19 cellular contexts compared by ENCODE assay signal in genomic region chr1:208161005-208161404, GRCh38.
DNase-seq lines count a peak whose midpoint lies in the region; ATAC-seq, FAIRE-seq and TF ChIP-seq lines count a peak whose summit lies in the region.
"Had no signal": no experiment of that assay in that cellular context is flagged by ENCODE, and none has a peak within 500 bp of the region (broad histone marks: within the 10 kb centered on the region; RNA-seq: fewer than 3 reads in every experiment).

No MANE protein-coding gene starts in this region.

- H4K8ac ChIP-seq in IMR-90 (ENCODE audit: low read depth in 2 of 2, low read length in 2 of 2) = no peak overlapping the region

- H3K4me2 ChIP-seq in IMR-90 (ENCODE audit: low read depth, low read length) = no peak overlapping the region
- peak overlapping the region; percentile 50 for H3K4me2 ChIP-seq in astrocyte (ENCODE audit: low read length)
- H3K4me2 ChIP-seq in smooth muscle cell = no peak overlapping the region

- H4K5ac ChIP-seq in IMR-90 (ENCODE audit: low read depth, low read length) = no peak overlapping the region

- H2BK20ac ChIP-seq in IMR-90 (ENCODE audit: low read depth, low read length) = no peak overlapping the region

- H3K14ac ChIP-seq in IMR-90 (replicated peaks; ENCODE audit: low read depth, low read length) = no peak overlapping the region

- H2BK15ac ChIP-seq in IMR-90 (ENCODE audit: low read depth, low read length) = no peak overlapping the region

- H3K4me1 ChIP-seq in IMR-90 (ENCODE audit: control insufficient read depth, insufficient read depth, low read length) (peaks cover 18% of the 10 kb centered on the region), astrocyte (ENCODE audit: insufficient read depth, low read length) (peaks cover 45% of the 10 kb centered on the region), smooth muscle cell (ENCODE audit: low read depth) (peaks cover 40% of the 10 kb centered on the region)

- H3K4me3 Mint-ChIP-seq in astrocyte (ENCODE audit: unreplicated experiment) (no peak overlapping the region), mesothelial cell of epicardium (no peak overlapping the region)
- H3K4me3 Mint-ChIP-seq in activated T-helper 2 cell treated with anti-CD3 and anti-CD28 coated beads, Interferon-gamma antibody, Interleukin-2, Interleukin-4, amounts not matched to agents 10 μg/mL and 5 μg/mL and 100 μg/mL, durations not matched to agents 14 hours and 24 hours and 36 hours (ENCODE audit: low read depth) = no peak overlapping the region
- H3K4me3 Mint-ChIP-seq: CD4-positive, alpha-beta memory T cell had no signal

- H3K27me3 Mint-ChIP-seq in astrocyte (ENCODE audit: low read depth, unreplicated experiment) (peaks cover 33% of the 10 kb centered on the region), mesothelial cell of epicardium (ENCODE audit: low read depth) (peaks cover 2% of the 10 kb centered on the region)
- peaks cover 32% of the 10 kb centered on the region for H3K27me3 Mint-ChIP-seq in activated T-helper 2 cell treated with anti-CD3 and anti-CD28 coated beads, Interferon-gamma antibody, Interleukin-2, Interleukin-4, amounts not matched to agents 10 μg/mL and 5 μg/mL and 100 μg/mL, durations not matched to agents 14 hours and 24 hours and 36 hours (ENCODE audit: low read depth)

- no peak for TF ChIP-seq RAD21 in IMR-90 (IDR thresholded peaks at IDR 0.05; ENCODE audit: low read length)

- H3K9me3 Mint-ChIP-seq in astrocyte (ENCODE audit: unreplicated experiment) (no peaks in the 10 kb centered on the region), mesothelial cell of epicardium (no peaks in the 10 kb centered on the region)
- no peaks in the 10 kb centered on the region for H3K9me3 Mint-ChIP-seq in activated T-helper 2 cell treated with anti-CD3 and anti-CD28 coated beads, Interferon-gamma antibody, Interleukin-2, Interleukin-4, amounts not matched to agents 10 μg/mL and 5 μg/mL and 100 μg/mL, durations not matched to agents 14 hours and 24 hours and 36 hours
- H3K9me3 Mint-ChIP-seq: activated naive CD4-positive, alpha-beta T cell treated with anti-CD3 and anti-CD28 coated beads, Interleukin-2, amount 50 U/mL, for 72 hours; CD4-positive, alpha-beta memory T cell had no signal

- no peak overlapping the region for H4K91ac ChIP-seq in IMR-90 (ENCODE audit: insufficient read depth, low read depth, low read length)

- ATAC-seq in IMR-90 (ENCODE audit: low read depth) = no peak
- ATAC-seq: activated naive CD4-positive, alpha-beta T cell treated with anti-CD3 and anti-CD28 coated beads, Interleukin-2, amount 50 U/mL, for 72 hours; HCT116; mucosa of descending colon had no signal

- H3K27me3 ChIP-seq in IMR-90 (ENCODE audit: control insufficient read depth, insufficient read depth, low read length) = no peaks in the 10 kb centered on the region; the same call in 1 of the 2 replicates
- H3K27me3 ChIP-seq in astrocyte (ENCODE audit: insufficient read depth, low read length) = no peaks in the 10 kb centered on the region
- no peaks in the 10 kb centered on the region for H3K27me3 ChIP-seq in smooth muscle cell (ENCODE audit: low read depth)
- H3K27me3 ChIP-seq: left lung, transverse colon had no signal

- POLR2A ChIA-PET in IMR-90 (lab: Charles Lee; ENCODE audit: unreplicated experiment) = no interaction called here

- H4K20me1 ChIP-seq in IMR-90 (ENCODE audit: insufficient read depth, low read length) (no peaks in the 10 kb centered on the region), astrocyte (ENCODE audit: insufficient read depth, low read length) (no peaks in the 10 kb centered on the region), smooth muscle cell (ENCODE audit: low read depth) (peaks cover 18% of the 10 kb centered on the region)

- H3K9me3 ChIP-seq in IMR-90 (ENCODE audit: control insufficient read depth, insufficient read depth, low read length) = no peaks in the 10 kb centered on the region
- no peaks in the 10 kb centered on the region for H3K9me3 ChIP-seq in astrocyte (ENCODE audit: insufficient read depth, low read depth, low read length)
- H3K9me3 ChIP-seq in smooth muscle cell (replicated peaks; ENCODE audit: low read depth) = no peaks in the 10 kb centered on the region
- H3K9me3 ChIP-seq: left lung, mucosa of descending colon, transverse colon had no signal

- no peak overlapping the region for H2BK120ac ChIP-seq in IMR-90 (ENCODE audit: low read depth, low read length)

- no peak overlapping the region for H2AK9ac ChIP-seq in IMR-90 (replicated peaks; ENCODE audit: low read depth, low read length, poor library complexity)

- H3K4me1 Mint-ChIP-seq in astrocyte (ENCODE audit: low read depth, unreplicated experiment) = peaks cover 29% of the 10 kb centered on the region
- peaks cover 83% of the 10 kb centered on the region for H3K4me1 Mint-ChIP-seq in mesothelial cell of epicardium
- H3K4me1 Mint-ChIP-seq in activated T-helper 2 cell treated with anti-CD3 and anti-CD28 coated beads, Interferon-gamma antibody, Interleukin-2, Interleukin-4, amounts not matched to agents 10 μg/mL and 5 μg/mL and 100 μg/mL, durations not matched to agents 14 hours and 24 hours and 36 hours (ENCODE audit: low read depth) = no peaks in the 10 kb centered on the region
- H3K4me1 Mint-ChIP-seq: CD4-positive, alpha-beta memory T cell had no signal

- H3K56ac ChIP-seq in IMR-90 (ENCODE audit: extremely low read depth, insufficient read depth, low read length) = no peak overlapping the region

- H3K18ac ChIP-seq in IMR-90 (ENCODE audit: low read depth, low read length) = peak overlapping the region; percentile 63; the same call in 1 of the 2 replicates

- H3K4me3 ChIP-seq in IMR-90 (ENCODE audit: insufficient read depth, low read depth, low read length) (no peak overlapping the region), astrocyte (ENCODE audit: insufficient read depth, low read depth, low read length) (no peak overlapping the region), smooth muscle cell (no peak overlapping the region)
- H3K4me3 ChIP-seq: left lung, mucosa of descending colon, transverse colon had no signal

- H2AK5ac ChIP-seq in IMR-90 (ENCODE audit: low read depth, low read length) = no peak overlapping the region

- peaks cover 15% of the 10 kb centered on the region for H3K9me1 ChIP-seq in IMR-90 (ENCODE audit: insufficient read depth, low read length)

- no peak for TF ChIP-seq POLR2A in IMR-90 (IDR thresholded peaks at IDR 0.05; ENCODE audit: low read depth, low read length)

- no peak for FAIRE-seq in astrocyte (lab: Jason Lieb, UNC)
- FAIRE-seq: GM12892 had no signal

- CTCF ChIA-PET in IMR-90 (lab: Yijun Ruan, JAX) = no interaction called here

- 0 out of 4 replicates have a peak, but pooled peaks cover 0 to 8% of the 10 kb centered on the region in 2 experiments for H3K79me1 ChIP-seq in IMR-90 (ENCODE audit: low read depth in 1 of 2, low read length in 2 of 2)

- no peak overlapping the region for H2BK5ac ChIP-seq in IMR-90 (ENCODE audit: low read depth, low read length, poor library complexity, severe bottlenecking)

- H3K27ac Mint-ChIP-seq in astrocyte (ENCODE audit: unreplicated experiment) = no peak overlapping the region
- H3K27ac Mint-ChIP-seq in mesothelial cell of epicardium = peak overlapping the region; percentile 75
- H3K27ac Mint-ChIP-seq in activated T-helper 2 cell treated with anti-CD3 and anti-CD28 coated beads, Interferon-gamma antibody, Interleukin-2, Interleukin-4, amounts not matched to agents 10 μg/mL and 5 μg/mL and 100 μg/mL, durations not matched to agents 14 hours and 24 hours and 36 hours = no peak overlapping the region
- H3K27ac Mint-ChIP-seq: activated naive CD4-positive, alpha-beta T cell treated with anti-CD3 and anti-CD28 coated beads, Interleukin-2, amount 50 U/mL, for 72 hours; CD4-positive, alpha-beta memory T cell had no signal

- in situ Hi-C loops in IMR-90 (cut with MboI; ENCODE audit: low sequenced_read_pairs) = no loop called here

- H3K36me3 ChIP-seq in IMR-90 (ENCODE audit: control insufficient read depth, insufficient read depth, low read length) (no peaks in the 10 kb centered on the region), astrocyte (ENCODE audit: insufficient read depth, low read length) (no peaks in the 10 kb centered on the region), smooth muscle cell (ENCODE audit: low read depth) (no peaks in the 10 kb centered on the region)
- H3K36me3 ChIP-seq: left lung, transverse colon had no signal

- H3K4ac ChIP-seq in IMR-90 (ENCODE audit: low read depth, low read length) = no peak overlapping the region

- dilution Hi-C loops in IMR-90 (cut with HindIII; ENCODE audit: low sequenced_read_pairs, unreplicated experiment) = no loop called here

- no peak overlapping the region for H3K27ac ChIP-seq in IMR-90 (ENCODE audit: insufficient read depth, low read length)
- peak overlapping the region; percentile 18 for H3K27ac ChIP-seq in astrocyte (ENCODE audit: low read depth, low read length)
- H3K27ac ChIP-seq in smooth muscle cell (ENCODE audit: low read depth) = peak overlapping the region; percentile 9
- H3K27ac ChIP-seq: left lung had no signal

- H3K36me3 Mint-ChIP-seq in astrocyte (ENCODE audit: low read depth, unreplicated experiment) = peaks cover 5% of the 10 kb centered on the region
- no peaks in the 10 kb centered on the region for H3K36me3 Mint-ChIP-seq in mesothelial cell of epicardium
- no peaks in the 10 kb centered on the region for H3K36me3 Mint-ChIP-seq in activated T-helper 2 cell treated with anti-CD3 and anti-CD28 coated beads, Interferon-gamma antibody, Interleukin-2, Interleukin-4, amounts not matched to agents 10 μg/mL and 5 μg/mL and 100 μg/mL, durations not matched to agents 14 hours and 24 hours and 36 hours (ENCODE audit: low read depth)
- H3K36me3 Mint-ChIP-seq: activated naive CD4-positive, alpha-beta T cell treated with anti-CD3 and anti-CD28 coated beads, Interleukin-2, amount 50 U/mL, for 72 hours; CD4-positive, alpha-beta memory T cell had no signal

- no peak overlapping the region for H3K9ac ChIP-seq in IMR-90 (ENCODE audit: low read depth, low read length)
- H3K9ac ChIP-seq in astrocyte (ENCODE audit: low read length) = no peak overlapping the region
- no peak overlapping the region for H3K9ac ChIP-seq in smooth muscle cell (ENCODE audit: low read depth)

- H3F3A ChIP-seq in smooth muscle cell (ENCODE audit: low read depth) = peaks cover 3% of the 10 kb centered on the region

- TF ChIP-seq CTCF in IMR-90 (conservative IDR thresholded peaks at IDR 0.05; ENCODE audit: low read depth, low read length) (no peak), astrocyte (IDR thresholded peaks at IDR 0.05; ENCODE audit: insufficient read depth, low read depth, low read length) (no peak), mesothelial cell of epicardium (IDR thresholded peaks at IDR 0.05; ENCODE audit: unreplicated experiment) (no peak), smooth muscle cell (IDR thresholded peaks at IDR 0.05; ENCODE audit: borderline replicate concordance, insufficient read depth, poor library complexity, severe bottlenecking) (no peak)

- no peaks in the 10 kb centered on the region for H3K79me2 ChIP-seq in astrocyte (ENCODE audit: insufficient read depth, low read length)
- no peaks in the 10 kb centered on the region for H3K79me2 ChIP-seq in smooth muscle cell (ENCODE audit: low read depth)

- no CpG with 5 or more reads among the region's 1 CpG for WGBS in IMR-90 (ENCODE audit: extremely low coverage in 2 of 2, insufficient read length in 1 of 2), 2 experiments
- 77% methylated on average over 1 of the region's 1 CpG for WGBS in smooth muscle cell (ENCODE audit: low lambda C conversion rate)

- intact Hi-C loops in IMR-90 (cut with micrococcal nuclease) = no loop called here
- intact Hi-C loops in activated T-helper 2 cell treated with anti-CD3 and anti-CD28 coated beads, Interferon-gamma antibody, Interleukin-2, Interleukin-4, amounts not matched to agents 10 μg/mL and 5 μg/mL and 100 μg/mL, durations not matched to agents 14 hours and 24 hours and 36 hours (cut with micrococcal nuclease) = no loop called here

- H3K23ac ChIP-seq in IMR-90 (ENCODE audit: low read depth, low read length) = no peak overlapping the region

- H2AFZ ChIP-seq in IMR-90 (replicated peaks; ENCODE audit: low read length, poor library complexity) (no peak overlapping the region), astrocyte (ENCODE audit: low read depth, low read length) (no peak overlapping the region), smooth muscle cell (ENCODE audit: low read depth) (no peak overlapping the region)

- no TSS peak for BruUV-seq in IMR-90 (replicated peaks; lab: Mats Ljungman, UMichigan)

- DNase-seq in IMR-90 (no peak), astrocyte (ENCODE audit: low read depth) (no peak), mesothelial cell of epicardium (ENCODE audit: low spot score in 2 of 2, unreplicated experiment in 2 of 2) (no peak), smooth muscle cell (lab: John Stamatoyannopoulos, UW; ENCODE audit: unreplicated experiment) (no peak), globus pallidus (ENCODE audit: low spot score) (no peak), RKO (ENCODE audit: low spot score) (no peak)
- DNase-seq in activated T-helper 2 cell treated with anti-CD3 and anti-CD28 coated beads, Interferon-gamma antibody, Interleukin-2, Interleukin-4, amounts not matched to agents 10 μg/mL and 5 μg/mL and 100 μg/mL, durations not matched to agents 14 hours and 24 hours and 36 hours (ENCODE audit: low spot score) = no peak
- DNase-seq: CD4-positive, alpha-beta memory T cell; DMS79 treated with DMSO at 0.1 percent for 48 hours; effector CD4-positive, alpha-beta T cell; left lung; mucosa of descending colon; NCI-H510A treated with DMSO at 0.1 percent for 48 hours; stimulated activated naive CD4-positive, alpha-beta T cell; SW 1271; transverse colon had no signal
